Comparison of ENCODE assay signal across 8 cellular contexts in genomic region chr10:101067356-101068083, GRCh38. TPM values are rescaled to one million over a fixed set of nuclear protein-coding genes. Genes with fewer than 3 reads are reported as not detected.
A peak's percentile ranks its signal among the peaks of the same experiment; 100 is the strongest.
DNase-seq lines count a peak whose midpoint lies in the region; ATAC-seq, FAIRE-seq and TF ChIP-seq lines count a peak whose summit lies in the region.

No MANE protein-coding gene starts in this region.

- H3K27me3 Mint-ChIP-seq in CD4-positive, CD25-positive, alpha-beta regulatory T cell = peaks cover 53% of the 10 kb centered on the region

- peak overlapping the region; percentile 91 to 100 (median 94) for H3K4me3 Mint-ChIP-seq in CD4-positive, CD25-positive, alpha-beta regulatory T cell

- peak; percentile 78 for FAIRE-seq in TTC549 (lab: Jason Lieb, UNC)

- H3K9ac ChIP-seq in iPS-18a (ENCODE audit: low read length) = no peak overlapping the region
- H3K9ac ChIP-seq in skeletal muscle satellite cell (ENCODE audit: low read depth, low read length) = peak overlapping the region; percentile 70

- in situ Hi-C loops in brain microvascular endothelial cell (cut with HindIII; ENCODE audit: low pct_ligation_motif_present, low sequenced_read_pairs) = no loop called here

- H3K27me3 ChIP-seq in CD4-positive, CD25-positive, alpha-beta regulatory T cell (ENCODE audit: control insufficient read depth, insufficient read depth, low read length) = peaks cover 25% of the 10 kb centered on the region
- H3K27me3 ChIP-seq in brain microvascular endothelial cell (replicated peaks) (peaks cover under 1% of the 10 kb centered on the region), iPS-18a (ENCODE audit: control insufficient read depth, insufficient read depth, low read length) (peaks cover 78% of the 10 kb centered on the region), skeletal muscle satellite cell (ENCODE audit: control insufficient read depth, insufficient read depth, low read length) (peaks cover 11% of the 10 kb centered on the region)

- H3K4me1 Mint-ChIP-seq in CD4-positive, CD25-positive, alpha-beta regulatory T cell = peaks cover 1 to 33% (median 9%) of the 10 kb centered on the region in 4 donors

- H3K9me3 ChIP-seq in CD4-positive, CD25-positive, alpha-beta regulatory T cell (ENCODE audit: control insufficient read depth in 2 of 2, low read length in 2 of 2) = no peaks in the 10 kb centered on the region
- H3K9me3 ChIP-seq in iPS-18a (ENCODE audit: control insufficient read depth, low read depth, low read length) = no peaks in the 10 kb centered on the region
- H3K9me3 ChIP-seq in skeletal muscle satellite cell (replicated peaks; ENCODE audit: low read length) = no peaks in the 10 kb centered on the region

- H3K4me2 ChIP-seq in skeletal muscle satellite cell (ENCODE audit: low read length) = peak overlapping the region; percentile 96

- peak; percentile 88 for TF ChIP-seq CTCF in brain microvascular endothelial cell (IDR thresholded peaks at IDR 0.05; ENCODE audit: low read depth, low read length, missing control alignments)

- no peaks in the 10 kb centered on the region for H3K36me3 ChIP-seq in CD4-positive, CD25-positive, alpha-beta regulatory T cell (ENCODE audit: control insufficient read depth, insufficient read depth, low read length)
- H3K36me3 ChIP-seq in brain microvascular endothelial cell (replicated peaks) = no peaks in the 10 kb centered on the region
- H3K36me3 ChIP-seq in iPS-18a (ENCODE audit: control insufficient read depth, low read depth, low read length) = no peaks in the 10 kb centered on the region
- H3K36me3 ChIP-seq in skeletal muscle satellite cell (ENCODE audit: insufficient read depth, low read length) = no peaks in the 10 kb centered on the region

- peak overlapping the region in 2 of 3 donors; percentile 12 to 59 for H3K27ac Mint-ChIP-seq in CD4-positive, CD25-positive, alpha-beta regulatory T cell

- peak overlapping the region; percentile 55 for H3K4me3 ChIP-seq in CD4-positive, CD25-positive, alpha-beta regulatory T cell (ENCODE audit: low read depth, low read length)
- peak overlapping the region; percentile 60 for H3K4me3 ChIP-seq in brain microvascular endothelial cell (ENCODE audit: low read depth, low read length)
- peak overlapping the region; percentile 75 for H3K4me3 ChIP-seq in iPS-18a (ENCODE audit: low read length)
- peak overlapping the region; percentile 76 for H3K4me3 ChIP-seq in skeletal muscle satellite cell (ENCODE audit: low read length)

- peaks cover 3% of the 10 kb centered on the region for H3K36me3 Mint-ChIP-seq in CD4-positive, CD25-positive, alpha-beta regulatory T cell

- peaks cover 29% of the 10 kb centered on the region for H3K4me1 ChIP-seq in CD4-positive, CD25-positive, alpha-beta regulatory T cell (ENCODE audit: control insufficient read depth, insufficient read depth, low read length, poor library complexity, severe bottlenecking)
- H3K4me1 ChIP-seq in iPS-18a (ENCODE audit: control insufficient read depth, low read depth, low read length) (peaks cover 11% of the 10 kb centered on the region), skeletal muscle satellite cell (ENCODE audit: control insufficient read depth, insufficient read depth, low read length) (peaks cover 41% of the 10 kb centered on the region)

- peak; percentile 69 to 83 (median 75) for DNase-seq in CD4-positive, CD25-positive, alpha-beta regulatory T cell
- DNase-seq in NCI-H1694 (lab: John Stamatoyannopoulos, UW) = peak; percentile 86
- DNase-seq in brain microvascular endothelial cell = peak; percentile 78
- DNase-seq in mesenteric fat pad (ENCODE audit: low spot score) = no peak

- no peaks in the 10 kb centered on the region for H3K9me3 Mint-ChIP-seq in CD4-positive, CD25-positive, alpha-beta regulatory T cell

- peak; percentile 59 to 69 for ATAC-seq in CD4-positive, CD25-positive, alpha-beta regulatory T cell (ENCODE audit: low read depth in 2 of 2)
- peak; percentile 54 for ATAC-seq in GM21528 (IDR thresholded peaks at IDR 0.05; ENCODE audit: low FRiP score, unreplicated experiment)

- no peak overlapping the region for H3K27ac ChIP-seq in CD4-positive, CD25-positive, alpha-beta regulatory T cell (ENCODE audit: insufficient read depth, low read length, poor library complexity, severe bottlenecking)
- H3K27ac ChIP-seq in brain microvascular endothelial cell = no peak overlapping the region
- no peak overlapping the region for H3K27ac ChIP-seq in iPS-18a (ENCODE audit: low read length)

RNA-seq across cellular contexts. Expression of gene KAZALD1, which starts 5.7 kb away (rescaled TPM):
- not detected for total RNA-seq in CD4-positive, CD25-positive, alpha-beta regulatory T cell
- under 1 TPM in 1 of 4 donors, not detected in 3; 0.62 TPM for polyA plus RNA-seq in CD4-positive, CD25-positive, alpha-beta regulatory T cell
- 9.9 and 15.1 TPM in 2 replicates for total RNA-seq in skeletal muscle satellite cell (2012; rRNA removed)
- total RNA-seq in mesenteric fat pad = 1.9 TPM

RNA-seq across cellular contexts. Expression of gene SFXN3, which starts 36.5 kb away (rescaled TPM):
- 70.4 TPM for total RNA-seq in CD4-positive, CD25-positive, alpha-beta regulatory T cell
- 10 to 100 TPM; 17.7 to 21.1 (median 20.2) TPM for polyA plus RNA-seq in CD4-positive, CD25-positive, alpha-beta regulatory T cell
- total RNA-seq in skeletal muscle satellite cell (2012; rRNA removed) = 83.4 and 87.8 TPM in 2 replicates
- 46.5 TPM for total RNA-seq in mesenteric fat pad

RNA-seq across cellular contexts. Expression of gene PDZD7, which starts 36.6 kb away (rescaled TPM):
- 3.5 TPM for total RNA-seq in CD4-positive, CD25-positive, alpha-beta regulatory T cell
- polyA plus RNA-seq in CD4-positive, CD25-positive, alpha-beta regulatory T cell = 1 to 10 TPM in 1 of 4 donors, under 1 TPM in 3; 0.59 to 1.1 (median 0.70) TPM
- total RNA-seq in skeletal muscle satellite cell (2012; rRNA removed) = under 0.01 and 1.5 TPM in 2 replicates
- 0.55 TPM for total RNA-seq in mesenteric fat pad
